1 cellular context compared by ENCODE assay signal in the genomic region with DNA sequence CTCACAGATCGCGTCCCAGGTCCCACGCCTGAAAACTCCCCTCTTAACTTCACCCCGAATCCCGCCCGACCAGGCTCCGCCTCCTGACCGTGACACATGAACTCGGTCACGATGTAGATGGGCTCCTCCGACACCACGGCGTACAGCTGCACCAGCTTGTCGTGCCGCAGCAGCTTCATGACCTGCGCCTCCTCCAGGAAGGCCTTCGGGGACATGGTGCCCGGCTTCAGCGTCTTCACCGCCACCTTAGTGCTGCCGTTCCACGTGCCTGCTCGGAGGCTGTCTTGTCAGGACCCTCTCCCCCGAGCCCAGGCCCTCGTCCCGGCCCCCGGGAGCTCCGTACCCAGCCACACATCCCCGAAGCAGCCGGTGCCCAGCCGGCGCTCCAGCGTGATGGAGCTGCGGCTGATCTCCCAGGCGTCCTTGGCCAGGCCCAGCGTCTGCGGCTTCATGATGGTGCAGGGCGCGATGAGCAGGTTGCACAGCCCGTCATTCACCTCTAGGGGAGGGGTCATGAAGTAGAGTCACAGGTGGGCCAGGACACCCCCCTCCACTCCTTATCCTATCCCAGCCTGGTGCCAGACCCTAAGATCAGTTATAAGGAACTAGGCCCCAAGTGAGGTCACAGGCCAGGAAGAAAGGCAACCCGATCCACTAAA.
A peak's percentile ranks its signal among the peaks of the same experiment; 100 is the strongest.
TF ChIP-seq lines count a peak whose summit lies in the region.

No MANE protein-coding gene starts in this region.

TF ChIP-seq in K562, 482 proteins besides CTCF, POLR2A, EP300 and RAD21:
- TF ChIP-seq BHLHE40 (IDR thresholded peaks at IDR 0.05; ENCODE audit: low read length), result 0 out of 2 replicates have a peak, but pooled peaks have one; percentile 7
- TF ChIP-seq CTBP1 (IDR thresholded peaks at IDR 0.05; ENCODE audit: borderline replicate concordance), result peak; percentile 9; the same call in 1 of the 2 replicates
- 0 out of 2 replicates have a peak, but pooled peaks have one; percentile 34 for TF ChIP-seq L3MBTL2 (IDR thresholded peaks at IDR 0.05)
- TF ChIP-seq TCFL5 (CRISPR knock-in tag; conservative IDR thresholded peaks at IDR 0.05), result no peak
- peak; percentile 70 for TF ChIP-seq ZFP36 (IDR thresholded peaks at IDR 0.05; ENCODE audit: low read depth, low read length, partially characterized antibody)
- no peak for TF ChIP-seq SAFB (IDR thresholded peaks at IDR 0.05; ENCODE audit: borderline replicate concordance, low read depth, low read length)
- TF ChIP-seq PCBP1 (IDR thresholded peaks at IDR 0.05; ENCODE audit: low read depth, low read length, poor library complexity, severe bottlenecking), result peak; percentile 22
- TF ChIP-seq ZBED1 (IDR thresholded peaks at IDR 0.05), result peak; percentile 83
- TF ChIP-seq, protein P1, sequence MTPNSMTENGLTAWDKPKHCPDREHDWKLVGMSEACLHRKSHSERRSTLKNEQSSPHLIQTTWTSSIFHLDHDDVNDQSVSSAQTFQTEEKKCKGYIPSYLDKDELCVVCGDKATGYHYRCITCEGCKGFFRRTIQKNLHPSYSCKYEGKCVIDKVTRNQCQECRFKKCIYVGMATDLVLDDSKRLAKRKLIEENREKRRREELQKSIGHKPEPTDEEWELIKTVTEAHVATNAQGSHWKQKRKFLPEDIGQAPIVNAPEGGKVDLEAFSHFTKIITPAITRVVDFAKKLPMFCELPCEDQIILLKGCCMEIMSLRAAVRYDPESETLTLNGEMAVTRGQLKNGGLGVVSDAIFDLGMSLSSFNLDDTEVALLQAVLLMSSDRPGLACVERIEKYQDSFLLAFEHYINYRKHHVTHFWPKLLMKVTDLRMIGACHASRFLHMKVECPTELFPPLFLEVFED (CRISPR knock-in tag; conservative IDR thresholded peaks at IDR 0.05), result no peak
TF ChIP-seq in K562: peak in this region for 6.
